In genomic region chrX:112211459-112211858, GRCh38 we compare ENCODE assay signal across 14 cellular contexts.
DNase-seq lines count a peak whose midpoint lies in the region; ATAC-seq and TF ChIP-seq lines count a peak whose summit lies in the region.
"Had no signal": no experiment of that assay in that cellular context is flagged by ENCODE, and none has a peak within 500 bp of the region (broad histone marks: within the 10 kb centered on the region; RNA-seq: fewer than 3 reads in every experiment).

No MANE protein-coding gene starts in this region.

- no peaks in the 10 kb centered on the region for H3K9me3 ChIP-seq in PC-9 (ENCODE audit: insufficient read depth, low read depth)
- H3K9me3 ChIP-seq: ascending aorta, gastrocnemius medialis had no signal

- CTCF ChIA-PET in activated naive CD4-positive, alpha-beta T cell treated with anti-CD3 and anti-CD28 coated beads for 36 hours (lab: Charles Lee): no interaction called here
- CTCF ChIA-PET in PC-9 (lab: Charles Lee): no interaction called here

- no peak overlapping the region for H3K27ac ChIP-seq in PC-9
- H3K27ac ChIP-seq: ascending aorta, gastrocnemius medialis, parathyroid adenoma had no signal

- no peak overlapping the region for H3K4me2 ChIP-seq in PC-9

- peak; percentile 74 for ATAC-seq in HG03432 (IDR thresholded peaks at IDR 0.05; ENCODE audit: unreplicated experiment)
- ATAC-seq: gastrocnemius medialis had no signal

- no peak overlapping the region for H3K4me3 Mint-ChIP-seq in activated naive CD4-positive, alpha-beta T cell treated with anti-CD3 and anti-CD28 coated beads for 36 hours
- H3K4me3 Mint-ChIP-seq in T-helper 2 cell treated with Interferon-gamma antibody and Interleukin-4, amounts not matched to agents 5 μg/mL and 100 μg/mL, for 36 hours: no peak overlapping the region

- H4K20me1 ChIP-seq in PC-9 (ENCODE audit: insufficient read depth): no peaks in the 10 kb centered on the region

- POLR2A ChIA-PET in PC-9 (lab: Charles Lee; ENCODE audit: unreplicated experiment): no interaction called here

- H3K4me3 ChIP-seq in PC-9: no peak overlapping the region
- H3K4me3 ChIP-seq: ascending aorta, gastrocnemius medialis had no signal

- H2AFZ ChIP-seq in PC-9: no peak overlapping the region
- H2AFZ ChIP-seq: parathyroid adenoma had no signal

- H3K4me1 ChIP-seq in PC-9 (replicated peaks; ENCODE audit: insufficient read depth): no peaks in the 10 kb centered on the region
- H3K4me1 ChIP-seq: ascending aorta, gastrocnemius medialis, parathyroid adenoma had no signal

- BruUV-seq in PC-9 (replicated peaks; lab: Mats Ljungman, UMichigan): no TSS peak

- intact Hi-C loops in activated naive CD4-positive, alpha-beta T cell treated with anti-CD3 and anti-CD28 coated beads for 36 hours (cut with micrococcal nuclease): no loop called here
- intact Hi-C loops in PC-9 (cut with micrococcal nuclease; ENCODE audit: unreplicated experiment): no loop called here

- no peaks in the 10 kb centered on the region for H3F3A ChIP-seq in PC-9 (ENCODE audit: insufficient read depth, low read depth)

- no peaks in the 10 kb centered on the region for H3K36me3 Mint-ChIP-seq in activated naive CD4-positive, alpha-beta T cell treated with anti-CD3 and anti-CD28 coated beads for 36 hours (ENCODE audit: low read depth)
- no peaks in the 10 kb centered on the region for H3K36me3 Mint-ChIP-seq in T-helper 2 cell treated with Interferon-gamma antibody and Interleukin-4, amounts not matched to agents 5 μg/mL and 100 μg/mL, for 36 hours (ENCODE audit: low read depth)

- no peaks in the 10 kb centered on the region for H3K36me3 ChIP-seq in PC-9 (ENCODE audit: low read depth)
- H3K36me3 ChIP-seq: ascending aorta, gastrocnemius medialis had no signal

- no peaks in the 10 kb centered on the region for H3K27me3 ChIP-seq in PC-9 (ENCODE audit: insufficient read depth, low read depth)
- H3K27me3 ChIP-seq: ascending aorta, gastrocnemius medialis had no signal

- no peak for TF ChIP-seq CTCF in PC-9 (conservative IDR thresholded peaks at IDR 0.05)

- DNase-seq in activated naive CD4-positive, alpha-beta T cell treated with anti-CD3 and anti-CD28 coated beads for 36 hours: peak; percentile 3
- DNase-seq in activated naive CD4-positive, alpha-beta T cell treated with anti-CD3 and anti-CD28 coated beads, Interleukin-2, amount 50 U/mL, for 16 hours: no peak
- peak; percentile 4 for DNase-seq in T-helper 2 cell treated with Interferon-gamma antibody and Interleukin-4, amounts not matched to agents 5 μg/mL and 100 μg/mL, for 36 hours (ENCODE audit: low spot score)
- peak; percentile 0 for DNase-seq in renal cortical epithelial cell (ENCODE audit: low read depth)
- no peak for DNase-seq in DMS53 (lab: John Stamatoyannopoulos, UW)
- DNase-seq in NCI-H2196 treated with DMSO at 0.1 percent for 48 hours (lab: John Stamatoyannopoulos, UW; ENCODE audit: unreplicated experiment): no peak
- no peak for DNase-seq in PC-9
- DNase-seq: DMS79 treated with DMSO at 0.1 percent for 48 hours, gastrocnemius medialis, Karpas-422, RPMI8226 had no signal

- H3K9me2 ChIP-seq in PC-9 (ENCODE audit: insufficient read depth): no peaks in the 10 kb centered on the region

- H3K27me3 Mint-ChIP-seq in activated naive CD4-positive, alpha-beta T cell treated with anti-CD3 and anti-CD28 coated beads for 36 hours (ENCODE audit: low read depth): no peaks in the 10 kb centered on the region
- H3K27me3 Mint-ChIP-seq in T-helper 2 cell treated with Interferon-gamma antibody and Interleukin-4, amounts not matched to agents 5 μg/mL and 100 μg/mL, for 36 hours (ENCODE audit: low read depth): no peaks in the 10 kb centered on the region

- H3K9me3 Mint-ChIP-seq in activated naive CD4-positive, alpha-beta T cell treated with anti-CD3 and anti-CD28 coated beads for 36 hours: no peaks in the 10 kb centered on the region
- H3K9me3 Mint-ChIP-seq in T-helper 2 cell treated with Interferon-gamma antibody and Interleukin-4, amounts not matched to agents 5 μg/mL and 100 μg/mL, for 36 hours: no peaks in the 10 kb centered on the region

- H3K4me1 Mint-ChIP-seq in activated naive CD4-positive, alpha-beta T cell treated with anti-CD3 and anti-CD28 coated beads for 36 hours (ENCODE audit: low read depth): no peaks in the 10 kb centered on the region
- H3K4me1 Mint-ChIP-seq in T-helper 2 cell treated with Interferon-gamma antibody and Interleukin-4, amounts not matched to agents 5 μg/mL and 100 μg/mL, for 36 hours (ENCODE audit: low read depth): peaks cover 6% of the 10 kb centered on the region

- no peaks in the 10 kb centered on the region for H3K79me2 ChIP-seq in PC-9 (ENCODE audit: low read depth)
- H3K79me2 ChIP-seq: parathyroid adenoma had no signal

- H3K27ac Mint-ChIP-seq in activated naive CD4-positive, alpha-beta T cell treated with anti-CD3 and anti-CD28 coated beads for 36 hours: no peak overlapping the region
- no peak overlapping the region for H3K27ac Mint-ChIP-seq in T-helper 2 cell treated with Interferon-gamma antibody and Interleukin-4, amounts not matched to agents 5 μg/mL and 100 μg/mL, for 36 hours

Comparison
In these comparisons a context has a peak if more than half of its experiments do, and no peak if none do; other contexts are left out.
1. DNase-seq: peak in activated naive CD4-positive, alpha-beta T cell treated with anti-CD3 and anti-CD28 coated beads for 36 hours (single experiment), T-helper 2 cell treated with Interferon-gamma antibody and Interleukin-4, amounts not matched to agents 5 μg/mL and 100 μg/mL, for 36 hours (single experiment) and renal cortical epithelial cell (single experiment); none in activated naive CD4-positive, alpha-beta T cell treated with anti-CD3 and anti-CD28 coated beads, Interleukin-2, amount 50 U/mL, for 16 hours (single experiment), DMS53 (single experiment), NCI-H2196 treated with DMSO at 0.1 percent for 48 hours (single experiment) and PC-9 (0 of 2).